19 cellular contexts compared by ENCODE assay signal in the genomic region with DNA sequence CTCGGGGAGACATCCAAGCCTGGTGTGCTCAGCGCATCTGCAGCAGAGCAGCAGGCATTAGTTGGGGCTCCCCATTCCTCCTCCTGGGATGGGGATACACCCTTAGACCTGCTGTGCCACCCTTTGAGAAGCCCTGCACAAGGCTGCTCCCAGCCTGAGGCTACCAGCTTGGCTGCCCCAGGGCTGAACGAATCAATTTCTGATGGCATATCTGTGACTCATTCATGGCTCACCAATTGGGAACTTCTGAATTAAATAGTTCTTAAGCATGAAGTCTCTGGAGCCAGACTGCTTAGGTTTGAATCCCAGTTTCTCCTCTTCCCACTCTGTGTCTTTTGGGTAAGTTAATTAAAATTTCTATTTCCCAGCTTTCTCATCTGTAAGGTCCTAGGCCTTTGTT. TPM values are rescaled to one million over a fixed set of nuclear protein-coding genes. Genes with fewer than 3 reads are reported as not detected.
"Had no signal": no experiment of that assay in that cellular context is flagged by ENCODE, and none has a peak within 500 bp of the region (broad histone marks: within the 10 kb centered on the region; RNA-seq: fewer than 3 reads in every experiment).

No MANE protein-coding gene starts in this region.

- H3K27ac ChIP-seq: brain microvascular endothelial cell, coronary artery, lower lobe of right lung, parathyroid adenoma, stomach, upper lobe of left lung had no signal

- H3K36me3 ChIP-seq: brain microvascular endothelial cell, lower lobe of right lung, stomach, upper lobe of left lung had no signal

- ATAC-seq: activated CD4-positive, CD25-positive, alpha-beta regulatory T cell treated with anti-CD3 and anti-CD28 coated beads, Interleukin-2, amount 50 U/mL, for 24 hours; activated CD8-positive, alpha-beta T cell treated with anti-CD3 and anti-CD28 coated beads, Interleukin-2, amount 10 ng/mL, durations not matched to agents 7 days and 5 days; activated naive CD8-positive, alpha-beta T cell treated with anti-CD3 and anti-CD28 coated beads, Interleukin-2, amount 50 U/mL, for 24 hours; lower lobe of right lung; natural killer cell; sciatic nerve; stimulated activated effector memory CD8-positive, alpha-beta T cell treated with anti-CD3 and anti-CD28 coated beads, Interleukin-12 subunit alpha, Interleukin-12 subunit beta, amount 100 ng/mL, for 72 hours had no signal

- H3K9me3 ChIP-seq: lower lobe of right lung, stomach had no signal

- H3K4me1 ChIP-seq: lower lobe of right lung, parathyroid adenoma, stomach, upper lobe of left lung had no signal

- H3K79me2 ChIP-seq: parathyroid adenoma had no signal

- DNase-seq: activated CD4-positive, alpha-beta T cell treated with anti-CD3 and anti-CD28 coated beads, Interleukin-2, amount 10 ng/mL, durations not matched to agents 7 days and 5 days; activated CD8-positive, alpha-beta T cell treated with anti-CD3 and anti-CD28 coated beads, Interleukin-2, amount 10 ng/mL, durations not matched to agents 7 days and 5 days; activated effector memory CD4-positive, alpha-beta T cell treated with Interleukin-2 at 50 U/mL for 16 hours; activated naive CD4-positive, alpha-beta T cell treated with anti-CD3 and anti-CD28 coated beads, Interleukin-2, amount 10 ng/mL, durations not matched to agents 7 days and 5 days; activated naive CD8-positive, alpha-beta T cell treated with anti-CD3 and anti-CD28 coated beads, Interleukin-2, amount 50 U/mL, for 24 hours; activated T-cell treated with anti-CD3 and anti-CD28 coated beads, Interleukin-2, amount 50 U/mL, for 48 hours; anterior cingulate cortex; brain microvascular endothelial cell; erythroblast; lower lobe of right lung; natural killer cell; stimulated activated CD4-positive, alpha-beta T cell treated with anti-CD3 and anti-CD28 coated beads, Interleukin-4, amount 100 ng/mL, for 24 hours; stomach; upper lobe of left lung had no signal

- H3K9ac ChIP-seq: parathyroid adenoma had no signal

- H3K4me3 ChIP-seq: coronary artery, lower lobe of right lung, stomach, upper lobe of left lung had no signal

- H2AFZ ChIP-seq: parathyroid adenoma had no signal

- H3K27me3 ChIP-seq: brain microvascular endothelial cell, stomach, upper lobe of left lung had no signal

RNA-seq across cellular contexts. Expression of gene GLI3, which starts 16.3 kb away (rescaled TPM):
- total RNA-seq: activated CD8-positive, alpha-beta T cell treated with anti-CD3 and anti-CD28 coated beads, Interleukin-2, amount 10 ng/mL, durations not matched to agents 7 days and 5 days had no signal
